Comparison of ENCODE assay signal across 25 cellular contexts in genomic region chr9:128729766-128730517, GRCh38. TPM values are rescaled to one million over a fixed set of nuclear protein-coding genes. Genes with fewer than 3 reads are reported as not detected.
DNase-seq lines count a peak whose midpoint lies in the region; ATAC-seq lines count a peak whose summit lies in the region.
"Had no signal": no experiment of that assay in that cellular context is flagged by ENCODE, and none has a peak within 500 bp of the region (broad histone marks: within the 10 kb centered on the region; RNA-seq: fewer than 3 reads in every experiment).

No MANE protein-coding gene starts in this region.

- H3K4ac ChIP-seq in mesendoderm (ENCODE audit: low read depth, low read length), result no peak overlapping the region

- H3K27me3 ChIP-seq in mesendoderm (ENCODE audit: insufficient read depth, low read length, poor library complexity), result no peaks in the 10 kb centered on the region
- H3K27me3 ChIP-seq: testis, uterus had no signal

- H2AK5ac ChIP-seq in mesendoderm (ENCODE audit: low read length), result no peak overlapping the region

- H3K4me1 ChIP-seq in mesendoderm (ENCODE audit: control insufficient read depth, low read depth, low read length), result no peaks in the 10 kb centered on the region
- H3K4me1 ChIP-seq: uterus had no signal

- ATAC-seq in activated T-helper 17 cell treated with anti-CD3 and anti-CD28 coated beads, Interleukin-2, amount 50 U/mL, for 72 hours (replicated peaks), result no peak
- ATAC-seq in HG02852 (IDR thresholded peaks at IDR 0.05; ENCODE audit: unreplicated experiment), result no peak
- ATAC-seq in GM19397 (IDR thresholded peaks at IDR 0.05; ENCODE audit: unreplicated experiment), result no peak
- ATAC-seq in GM19328 (IDR thresholded peaks at IDR 0.05; ENCODE audit: unreplicated experiment), result no peak
- ATAC-seq: activated T-cell treated with anti-CD3 and anti-CD28 coated beads, Interleukin-2, amount 50 U/mL, for 4 hours; sciatic nerve had no signal

- no CpG with 5 or more reads among the region's 27 CpGs for WGBS in mesendoderm (ENCODE audit: extremely low coverage, insufficient coverage, low lambda C conversion rate)

- H2BK15ac ChIP-seq in mesendoderm (replicated peaks; ENCODE audit: low read depth), result no peak overlapping the region

- no peak overlapping the region for H3K4me3 ChIP-seq in mesendoderm (ENCODE audit: low read length)
- H3K4me3 ChIP-seq: lung, testis, uterus had no signal

- H3K27me3 Mint-ChIP-seq in activated T-helper 17 cell treated with anti-CD3 and anti-CD28 coated beads, Interleukin-2, amount 50 U/mL, for 72 hours, result no peaks in the 10 kb centered on the region

- H4K8ac ChIP-seq in mesendoderm (ENCODE audit: low read depth, low read length), result no peak overlapping the region

- no peak overlapping the region for H3K18ac ChIP-seq in mesendoderm (ENCODE audit: low read length)

- no peak overlapping the region for H3K4me2 ChIP-seq in mesendoderm (ENCODE audit: low read length)

- peaks cover 18% of the 10 kb centered on the region for H3K36me3 Mint-ChIP-seq in activated T-helper 17 cell treated with anti-CD3 and anti-CD28 coated beads, Interleukin-2, amount 50 U/mL, for 72 hours (ENCODE audit: low read depth)

- H3K23ac ChIP-seq in mesendoderm (ENCODE audit: low read length), result no peak overlapping the region

- H3K9me3 Mint-ChIP-seq in activated T-helper 17 cell treated with anti-CD3 and anti-CD28 coated beads, Interleukin-2, amount 50 U/mL, for 72 hours, result no peaks in the 10 kb centered on the region
- H3K9me3 Mint-ChIP-seq: activated T-cell treated with anti-CD3 and anti-CD28 coated beads, Interleukin-2, amount 50 U/mL, for 4 hours; T-helper 2 cell treated with Interferon-gamma antibody and Interleukin-4, amounts not matched to agents 5 μg/mL and 100 μg/mL, for 36 hours had no signal

- H3K4me3 Mint-ChIP-seq in activated T-helper 17 cell treated with anti-CD3 and anti-CD28 coated beads, Interleukin-2, amount 50 U/mL, for 72 hours, result no peak overlapping the region
- H3K4me3 Mint-ChIP-seq: activated T-cell treated with anti-CD3 and anti-CD28 coated beads, Interleukin-2, amount 50 U/mL, for 4 hours; T-helper 2 cell treated with Interferon-gamma antibody and Interleukin-4, amounts not matched to agents 5 μg/mL and 100 μg/mL, for 36 hours had no signal

- peak overlapping the region; percentile 38 for H3K27ac Mint-ChIP-seq in activated T-helper 17 cell treated with anti-CD3 and anti-CD28 coated beads, Interleukin-2, amount 50 U/mL, for 72 hours
- H3K27ac Mint-ChIP-seq: T-helper 2 cell treated with Interferon-gamma antibody and Interleukin-4, amounts not matched to agents 5 μg/mL and 100 μg/mL, for 36 hours had no signal

- DNase-seq in DMS 273 (lab: John Stamatoyannopoulos, UW; ENCODE audit: unreplicated experiment), result peak; percentile 77
- DNase-seq in NCI-H2171 (lab: John Stamatoyannopoulos, UW), result peak; percentile 81
- no peak for DNase-seq in mesendoderm
- DNase-seq in AG08395 (ENCODE audit: low spot score), result no peak
- DNase-seq: activated CD4-positive, alpha-beta T cell treated with anti-CD3 and anti-CD28 coated beads for 4 hours; activated naive CD4-positive, alpha-beta T cell; activated T-cell treated with anti-CD3 and anti-CD28 coated beads, Interleukin-2, amount 50 U/mL, for 4 hours; Calu3; head of caudate nucleus; NCI-H187; NCI-H774; RPMI8226; stimulated activated CD4-positive, alpha-beta T cell treated with anti-CD3 and anti-CD28 coated beads, Interleukin-12 subunit alpha, Interleukin-12 subunit beta, amount 100 ng/mL, for 4 hours; stimulated activated CD4-positive, alpha-beta T cell treated with anti-CD3 and anti-CD28 coated beads, Interleukin-4, amount 100 ng/mL, for 1 hour; stimulated activated naive CD4-positive, alpha-beta T cell treated with Interleukin-2 at 50 U/mL for 16 hours; testis; uterus had no signal

- peak overlapping the region; percentile 7 for H3K56ac ChIP-seq in mesendoderm (ENCODE audit: low read length)

- no peaks in the 10 kb centered on the region for H3K79me1 ChIP-seq in mesendoderm (ENCODE audit: low read length)

- no peak overlapping the region for H3K9ac ChIP-seq in mesendoderm (ENCODE audit: low read length)

- no peak overlapping the region for H3K27ac ChIP-seq in mesendoderm (ENCODE audit: low read depth, low read length)
- H3K27ac ChIP-seq: epithelial cell of prostate, testis, uterus had no signal

- H3K4me1 Mint-ChIP-seq in activated T-helper 17 cell treated with anti-CD3 and anti-CD28 coated beads, Interleukin-2, amount 50 U/mL, for 72 hours, result peaks cover 7% of the 10 kb centered on the region

- no peaks in the 10 kb centered on the region for H3K36me3 ChIP-seq in mesendoderm (ENCODE audit: control insufficient read depth, insufficient read depth, low read length)
- H3K36me3 ChIP-seq: uterus had no signal

- H2BK5ac ChIP-seq in mesendoderm (ENCODE audit: low read length), result no peak overlapping the region

- no peak overlapping the region for H4K5ac ChIP-seq in mesendoderm (ENCODE audit: low read length)

- H3K79me2 ChIP-seq in mesendoderm (ENCODE audit: control insufficient read depth, insufficient read depth, low read length), result no peaks in the 10 kb centered on the region

- no peak overlapping the region for H2BK120ac ChIP-seq in mesendoderm (ENCODE audit: low read depth, low read length)

RNA-seq across cellular contexts. Expression of gene ZDHHC12, which starts 6.0 kb away (rescaled TPM):
- total RNA-seq in activated T-helper 17 cell treated with anti-CD3 and anti-CD28 coated beads, Interleukin-2, amount 50 U/mL, for 72 hours, result 10 to 100 TPM; 44.8 to 60.9 TPM
- 30.3 TPM for polyA plus RNA-seq in mesendoderm (2013, experiment 1 of 2)
- 31.1 TPM for polyA plus RNA-seq in mesendoderm (2013, experiment 2 of 2)

RNA-seq across cellular contexts. Expression of gene PKN3, which starts 27.6 kb away (rescaled TPM):
- 1 to 10 TPM; 4.1 to 9.1 TPM for total RNA-seq in activated T-helper 17 cell treated with anti-CD3 and anti-CD28 coated beads, Interleukin-2, amount 50 U/mL, for 72 hours
- 5.9 TPM for polyA plus RNA-seq in mesendoderm (2013, experiment 1 of 2)
- 5.8 TPM for polyA plus RNA-seq in mesendoderm (2013, experiment 2 of 2)

RNA-seq across cellular contexts. Expression of gene SET, which starts 40.9 kb away (rescaled TPM):
- 100 to 1,000 TPM; 301 to 598 TPM for total RNA-seq in activated T-helper 17 cell treated with anti-CD3 and anti-CD28 coated beads, Interleukin-2, amount 50 U/mL, for 72 hours
- 1,074 TPM for polyA plus RNA-seq in mesendoderm (2013, experiment 1 of 2)
- polyA plus RNA-seq in mesendoderm (2013, experiment 2 of 2), result 1,092 TPM

RNA-seq across cellular contexts. Expression of gene ZER1, which starts 41.8 kb away (rescaled TPM):
- 10 to 100 TPM; 16.0 to 28.5 TPM for total RNA-seq in activated T-helper 17 cell treated with anti-CD3 and anti-CD28 coated beads, Interleukin-2, amount 50 U/mL, for 72 hours
- polyA plus RNA-seq in mesendoderm (2013, experiment 1 of 2), result 12.9 TPM
- 12.7 TPM for polyA plus RNA-seq in mesendoderm (2013, experiment 2 of 2)

RNA-seq across cellular contexts. Expression of gene TBC1D13, which starts 57.1 kb away (rescaled TPM):
- total RNA-seq in activated T-helper 17 cell treated with anti-CD3 and anti-CD28 coated beads, Interleukin-2, amount 50 U/mL, for 72 hours, result 10 to 100 TPM; 18.7 to 24.2 TPM
- polyA plus RNA-seq in mesendoderm (2013, experiment 1 of 2), result 19.4 TPM
- 19.3 TPM for polyA plus RNA-seq in mesendoderm (2013, experiment 2 of 2)

Comparison
In these comparisons a context has a peak if more than half of its experiments do, and no peak if none do; other contexts are left out.
1. DNase-seq: peak in DMS 273 (single experiment) and NCI-H2171 (single experiment); none in mesendoderm (single experiment) and AG08395 (single experiment).